In genomic region chr11:2890466-2891241, GRCh38 we compare ENCODE assay signal across 10 cellular contexts. TPM values are rescaled to one million over a fixed set of nuclear protein-coding genes. Genes with fewer than 3 reads are reported as not detected.
DNase-seq lines count a peak whose midpoint lies in the region; ATAC-seq, FAIRE-seq and TF ChIP-seq lines count a peak whose summit lies in the region.
"Had no signal": no experiment of that assay in that cellular context is flagged by ENCODE, and none has a peak within 500 bp of the region (broad histone marks: within the 10 kb centered on the region; RNA-seq: fewer than 3 reads in every experiment).

No MANE protein-coding gene starts in this region.

- no peak overlapping the region for H2AFZ ChIP-seq in H1 (ENCODE audit: low read length)

- 94% methylated on average over 8 of the region's 28 CpGs; no CpG with 5 or more reads in 1 of the 2 experiments for WGBS in H1 (ENCODE audit: extremely low coverage in 1 of 2, insufficient coverage in 1 of 2, insufficient read length in 1 of 2, insufficient replicate concordance in 2 of 2, low coverage in 1 of 2, low lambda C conversion rate in 2 of 2, missing lambda C conversion rate in 1 of 2), 2 experiments

- no peak for TF ChIP-seq EP300 in H1 (IDR thresholded peaks at IDR 0.05; ENCODE audit: borderline replicate concordance in 1 of 2, low read depth in 2 of 2, low read length in 2 of 2)

- peak overlapping the region; percentile 86; the same call in 1 of the 2 replicates for H2BK20ac ChIP-seq in H1 (ENCODE audit: low read length)

- peaks cover 7% of the 10 kb centered on the region for H3K23me2 ChIP-seq in H1 (ENCODE audit: low read depth, low read length)

- peak overlapping the region; percentile 71; the same call in 1 of the 2 replicates for H2BK5ac ChIP-seq in H1 (ENCODE audit: low read depth, low read length)

- H3K36me3 Mint-ChIP-seq in CD8-positive, alpha-beta memory T cell = no peaks in the 10 kb centered on the region

- no peaks in the 10 kb centered on the region for H3K27me3 ChIP-seq in CD8-positive, alpha-beta memory T cell (ENCODE audit: insufficient read depth, low read length, poor library complexity, severe bottlenecking)
- H3K27me3 ChIP-seq in H1 (replicated peaks in 1 of 4; ENCODE audit: control insufficient read depth in 3 of 4, extremely low read depth in 1 of 4, insufficient read depth in 3 of 4, low read length in 3 of 4) = peaks cover 0 to 37% (median 18%) of the 10 kb centered on the region in 4 experiments; a peak in 6 of 7 replicates
- H3K27me3 ChIP-seq in mucosa of stomach (ENCODE audit: control insufficient read depth, insufficient read depth, low read length) = no peaks in the 10 kb centered on the region

- no peak for TF ChIP-seq CTCF in H1 (IDR thresholded peaks at IDR 0.05; ENCODE audit: control extremely low read depth in 1 of 3, insufficient read depth in 1 of 3, low read depth in 1 of 3, low read length in 3 of 3)

- no peak for DNase-seq in CD8-positive, alpha-beta memory T cell
- DNase-seq in NCI-H1436 (lab: John Stamatoyannopoulos, UW) (peak; percentile 68), H1 (ENCODE audit: low read depth in 1 of 2, low spot score in 2 of 2) (peak in 1 of 2 experiments; percentile 52), NCI-H524 treated with DMSO at 0.1 percent for 48 hours (lab: John Stamatoyannopoulos, UW) (no peak)
- DNase-seq: DMS79, MV-4-11 had no signal

- H3K56ac ChIP-seq in H1 (replicated peaks; ENCODE audit: insufficient read length, low read depth, low read length) = no peak overlapping the region

- H2BK15ac ChIP-seq in H1 (ENCODE audit: low read length) = peak overlapping the region; percentile 61; the same call in 1 of the 2 replicates

- CTCF ChIA-PET in CD8-positive, alpha-beta memory T cell (lab: Charles Lee) = interaction anchor here (1.0 to 14.2 kb wide), 8 partner anchors 33 to 470 kb away, joined by 3 to 345 read pairs (median 8); partner anchors contain the start of gene PHLDA2
- CTCF ChIA-PET in H1 (lab: Charles Lee; ENCODE audit: partially characterized antibody) = interaction anchor here (0.5 to 13.5 kb wide), 46 partner anchors 7 to 472 kb away, joined by 3 to 521 read pairs (median 4); partner anchors contain the start of gene PHLDA2

- H3K9ac ChIP-seq in H1 (replicated peaks in 1 of 4; ENCODE audit: extremely low read depth in 1 of 4, low read depth in 3 of 4, low read length in 3 of 4) = no peak overlapping the region
- peak overlapping the region; percentile 80 for H3K9ac ChIP-seq in mucosa of stomach (ENCODE audit: low read length)

- ATAC-seq in HG03280 (IDR thresholded peaks at IDR 0.05; ENCODE audit: unreplicated experiment) (no peak), GM21576 (IDR thresholded peaks at IDR 0.05; ENCODE audit: unreplicated experiment) (no peak), HG02885 (IDR thresholded peaks at IDR 0.05; ENCODE audit: poor library complexity, unreplicated experiment) (no peak)

- H3K4me1 ChIP-seq in CD8-positive, alpha-beta memory T cell (ENCODE audit: insufficient read depth, low read length) = peaks cover 38% of the 10 kb centered on the region
- H3K4me1 ChIP-seq in H1 (replicated peaks in 1 of 4; ENCODE audit: control insufficient read depth in 3 of 4, insufficient read depth in 4 of 4, low read length in 3 of 4) (peaks cover 0 to 31% (median 24%) of the 10 kb centered on the region in 4 experiments; a peak in 6 of 7 replicates), mucosa of stomach (ENCODE audit: control insufficient read depth, insufficient read depth, low read length) (peaks cover 37% of the 10 kb centered on the region)

- no peak overlapping the region for H4K8ac ChIP-seq in H1 (ENCODE audit: extremely low read depth, insufficient read depth, low read length)

- H2BK120ac ChIP-seq in H1 (replicated peaks; ENCODE audit: low read depth, low read length) = no peak overlapping the region

- no peak for TF ChIP-seq RAD21 in H1 (IDR thresholded peaks at IDR 0.05 in 1 of 2, conservative IDR thresholded peaks at IDR 0.05 in 1 of 2; ENCODE audit: low read depth in 2 of 2, low read length in 2 of 2)

- no peak overlapping the region for H4K5ac ChIP-seq in H1 (ENCODE audit: insufficient read length, low read depth, low read length)

- no peak overlapping the region for H3K14ac ChIP-seq in H1 (ENCODE audit: insufficient read length)

- peak overlapping the region; percentile 92; the same call in 1 of the 2 replicates for H2BK12ac ChIP-seq in H1 (ENCODE audit: low read depth, low read length)

- H3K4me2 ChIP-seq in H1 (ENCODE audit: insufficient read depth in 1 of 2, low read depth in 2 of 2, low read length in 2 of 2) = no peak overlapping the region

- no peak overlapping the region for H3K4ac ChIP-seq in H1 (replicated peaks; ENCODE audit: insufficient read length, low read depth, low read length)

- H3K4me3 Mint-ChIP-seq in CD8-positive, alpha-beta memory T cell = peak overlapping the region in 1 of 7 donors; percentile 27

- no peak overlapping the region for H3K4me3 ChIP-seq in CD8-positive, alpha-beta memory T cell (ENCODE audit: low read length)
- no peak overlapping the region for H3K4me3 ChIP-seq in H1 (ENCODE audit: extremely low read depth in 1 of 4, insufficient read depth in 2 of 4, low read depth in 3 of 4, low read length in 4 of 4)
- H3K4me3 ChIP-seq in mucosa of stomach (ENCODE audit: low read length) = peak overlapping the region; percentile 19

- no peaks in the 10 kb centered on the region for H3K9me3 Mint-ChIP-seq in CD8-positive, alpha-beta memory T cell

- no peaks in the 10 kb centered on the region for H3K79me2 ChIP-seq in H1 (ENCODE audit: control insufficient read depth in 1 of 2, insufficient read depth in 2 of 2, low read length in 2 of 2)

- H3K4me1 Mint-ChIP-seq in CD8-positive, alpha-beta memory T cell = peaks cover 21 to 42% (median 34%) of the 10 kb centered on the region in 3 donors

- H4K91ac ChIP-seq in H1 (replicated peaks; ENCODE audit: insufficient read length, low read length) = peak overlapping the region; percentile 23

- POLR2A ChIA-PET in CD8-positive, alpha-beta memory T cell (lab: Charles Lee) = no interaction called here
- POLR2A ChIA-PET in H1 (lab: Charles Lee; ENCODE audit: partially characterized antibody) = interaction anchor here (0.6 to 4.4 kb wide), 4 partner anchors 18 to 1922 kb away, joined by 3 to 16 read pairs (median 4); no protein-coding TSS in a partner anchor

- H3K27ac Mint-ChIP-seq in CD8-positive, alpha-beta memory T cell = peak overlapping the region in 1 of 8 donors; percentile 90

- peak overlapping the region; percentile 71 for H3K27ac ChIP-seq in CD8-positive, alpha-beta memory T cell (ENCODE audit: low read depth, low read length)
- no peak overlapping the region for H3K27ac ChIP-seq in H1 (ENCODE audit: low read depth, low read length)

- no peaks in the 10 kb centered on the region for H3K9me3 ChIP-seq in CD8-positive, alpha-beta memory T cell (ENCODE audit: low read length)
- peaks cover 0 to 4% of the 10 kb centered on the region in 2 experiments; a peak in 1 of 4 replicates for H3K9me3 ChIP-seq in H1 (ENCODE audit: insufficient read depth in 2 of 2, low read depth in 1 of 2, low read length in 1 of 2)
- no peaks in the 10 kb centered on the region for H3K9me3 ChIP-seq in mucosa of stomach (ENCODE audit: control insufficient read depth, low read length)

- no peaks in the 10 kb centered on the region for H3K27me3 Mint-ChIP-seq in CD8-positive, alpha-beta memory T cell

- H3K79me1 ChIP-seq in H1 (ENCODE audit: low read depth, low read length) = no peaks in the 10 kb centered on the region

- H3K23ac ChIP-seq in H1 (ENCODE audit: insufficient read length) = no peak overlapping the region

- no peaks in the 10 kb centered on the region for H4K20me1 ChIP-seq in H1 (replicated peaks in 1 of 2; ENCODE audit: control insufficient read depth in 1 of 2, insufficient read depth in 2 of 2, low read length in 2 of 2)

- H2AK5ac ChIP-seq in H1 (ENCODE audit: low read depth, low read length) = peak overlapping the region; percentile 82; the same call in 1 of the 2 replicates

- no peaks in the 10 kb centered on the region for H3K36me3 ChIP-seq in CD8-positive, alpha-beta memory T cell (ENCODE audit: insufficient read depth, low read length)
- no peaks in the 10 kb centered on the region for H3K36me3 ChIP-seq in H1 (ENCODE audit: control insufficient read depth in 2 of 4, insufficient read depth in 4 of 4, low read length in 3 of 4)
- H3K36me3 ChIP-seq in mucosa of stomach (ENCODE audit: control insufficient read depth, insufficient read depth, low read length) = no peaks in the 10 kb centered on the region

- H3K18ac ChIP-seq in H1 (ENCODE audit: extremely low read depth, low read length) = peak overlapping the region; percentile 48

- no peak for TF ChIP-seq POLR2A in H1 (IDR thresholded peaks at IDR 0.05; ENCODE audit: control extremely low read depth in 1 of 2, low read depth in 2 of 2, low read length in 2 of 2)

- FAIRE-seq in H1 (lab: Jason Lieb, UNC) = no peak

TF ChIP-seq in H1, 55 proteins besides CTCF, POLR2A, EP300 and RAD21 (continues in another document):
- TF ChIP-seq MAX (IDR thresholded peaks at IDR 0.05) (peak; percentile 32; the same call in 1 of the 2 replicates), SP2 (IDR thresholded peaks at IDR 0.05; ENCODE audit: low read length) (no peak)

RNA-seq across cellular contexts. Expression of gene CDKN1C, which starts 5.1 kb away (rescaled TPM):
- total RNA-seq in CD8-positive, alpha-beta memory T cell = 1 to 10 TPM; 1.0 to 1.1 TPM
- 0.49 TPM for polyA plus RNA-seq in CD8-positive, alpha-beta memory T cell
- total RNA-seq in H1 (2021; fragmentation: NEBNext Ultra II Directional; extraction: Animal tissue kit (Norgen Biotek cat#: 25700)) = 12.8 and 16.2 TPM in 2 replicates
- 14.1 and 21.8 TPM in 2 replicates for polyA plus RNA-seq in H1 (2011; rRNA removed)
- polyA plus RNA-seq in H1 (2011; cell fraction: cytosol; rRNA removed) = 13.5 TPM
- polyA plus RNA-seq in H1 (2011; cell fraction: nucleus; rRNA removed) = 19.1 TPM
- 5.5 to 12.0 TPM (median 10.3 TPM) in 4 replicates for polyA plus RNA-seq in H1 (2012, experiment 1 of 2)
- 12.8 TPM for polyA plus RNA-seq in H1 (2012, experiment 2 of 2)
- 12.8 TPM for polyA plus RNA-seq in H1 (2013, experiment 1 of 2)
- 10.8 TPM for polyA plus RNA-seq in H1 (2013, experiment 2 of 2)
- 1.7 and 2.9 TPM in 2 replicates for polyA minus RNA-seq in H1 (2011; rRNA and poly(A)+ RNA removed)
- 16.9 TPM for polyA minus RNA-seq in H1 (2011; cell fraction: cytosol; rRNA and poly(A)+ RNA removed)
- polyA minus RNA-seq in H1 (2011; cell fraction: nucleus; rRNA and poly(A)+ RNA removed) = 23.8 TPM

RNA-seq across cellular contexts. Expression of gene PHLDA2, which starts 38.6 kb away (rescaled TPM):
- total RNA-seq in CD8-positive, alpha-beta memory T cell = 1 to 10 TPM; 2.1 to 2.9 TPM
- 1.3 TPM for polyA plus RNA-seq in CD8-positive, alpha-beta memory T cell
- 5.2 and 5.4 TPM in 2 replicates for total RNA-seq in H1 (2021; fragmentation: NEBNext Ultra II Directional; extraction: Animal tissue kit (Norgen Biotek cat#: 25700))
- polyA plus RNA-seq in H1 (2011; rRNA removed) = 7.6 and 11.6 TPM in 2 replicates
- 5.3 TPM for polyA plus RNA-seq in H1 (2011; cell fraction: cytosol; rRNA removed)
- polyA plus RNA-seq in H1 (2011; cell fraction: nucleus; rRNA removed) = 8.3 TPM
- polyA plus RNA-seq in H1 (2012, experiment 1 of 2) = 3.0 to 7.5 TPM (median 5.8 TPM) in 4 replicates
- 6.4 TPM for polyA plus RNA-seq in H1 (2012, experiment 2 of 2)
- polyA plus RNA-seq in H1 (2013, experiment 1 of 2) = 15.6 TPM
- 14.7 TPM for polyA plus RNA-seq in H1 (2013, experiment 2 of 2)
- 0.24 TPM in 1 of 2 replicates, not detected in the other for polyA minus RNA-seq in H1 (2011; rRNA and poly(A)+ RNA removed)
- polyA minus RNA-seq in H1 (2011; cell fraction: cytosol; rRNA and poly(A)+ RNA removed) = 3.5 TPM
- 13.2 TPM for polyA minus RNA-seq in H1 (2011; cell fraction: nucleus; rRNA and poly(A)+ RNA removed)
